In the genomic region with DNA sequence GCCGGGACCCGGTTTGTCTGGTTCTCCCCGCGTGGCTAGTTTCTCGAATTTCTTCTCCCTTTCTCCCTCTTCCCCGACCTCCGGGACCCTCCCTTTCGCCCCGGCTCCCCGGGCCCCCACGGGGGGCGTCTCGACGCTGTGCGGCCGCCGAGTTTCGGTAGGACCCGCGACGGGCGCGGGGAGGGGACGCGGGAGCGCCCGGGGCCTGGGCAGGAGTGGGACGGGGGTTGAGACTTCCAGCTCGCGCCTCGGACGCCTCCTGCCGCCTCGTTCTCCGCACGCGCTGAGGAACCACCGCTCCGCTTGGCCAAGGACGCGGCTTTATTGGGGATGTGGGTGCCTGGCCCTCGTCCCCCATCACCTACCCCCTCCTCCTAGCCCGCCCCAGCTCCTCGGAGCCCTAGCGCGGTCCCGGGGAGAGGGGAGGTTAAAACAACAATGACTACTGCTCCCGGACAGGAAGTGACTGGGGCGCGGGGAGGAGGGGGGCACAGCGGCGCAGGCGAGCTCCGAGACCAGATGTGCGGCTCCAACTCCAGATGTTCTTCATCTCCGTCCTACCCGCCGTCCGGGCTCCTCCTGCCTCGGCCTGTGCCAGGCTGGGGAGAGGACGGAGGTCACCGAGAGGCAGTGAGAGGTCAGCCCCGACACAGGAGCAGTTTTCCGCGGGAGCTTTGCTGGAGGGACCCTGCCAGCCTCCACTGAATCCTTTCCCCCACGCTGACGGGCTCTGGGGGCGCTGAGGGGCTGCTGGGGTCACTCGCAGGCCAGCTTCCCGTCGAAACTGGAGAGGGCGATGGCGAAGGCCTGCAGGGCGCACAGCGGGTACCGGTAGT, we compare ENCODE assay signal across 8 cellular contexts. TPM values are rescaled to one million over a fixed set of nuclear protein-coding genes. Genes with fewer than 3 reads are reported as not detected.
DNase-seq lines count a peak whose midpoint lies in the region; ATAC-seq and TF ChIP-seq lines count a peak whose summit lies in the region.

No MANE protein-coding gene starts in this region.

- H3K4me1 ChIP-seq in RWPE2 (ENCODE audit: insufficient read depth, poor library complexity, severe bottlenecking) (no peaks in the 10 kb centered on the region), right cardiac atrium (ENCODE audit: control insufficient read depth, insufficient read depth, low read length) (peaks cover 7% of the 10 kb centered on the region)

- H3K36me3 ChIP-seq in RWPE2 (ENCODE audit: low read depth) = no peaks in the 10 kb centered on the region

- H3K27ac ChIP-seq in RWPE2 (ENCODE audit: poor library complexity, severe bottlenecking) = peak overlapping the region; percentile 96
- peak overlapping the region; percentile 69 for H3K27ac ChIP-seq in right cardiac atrium (ENCODE audit: low read length)

- ATAC-seq in RWPE2 (ENCODE audit: low read depth) = peak; percentile 53
- ATAC-seq in right cardiac atrium = peak; percentile 58 to 61

- H3K27me3 ChIP-seq in RWPE2 (ENCODE audit: insufficient read depth, poor library complexity, severe bottlenecking) = no peaks in the 10 kb centered on the region
- H3K27me3 ChIP-seq in right cardiac atrium (ENCODE audit: control insufficient read depth, insufficient read depth) = no peaks in the 10 kb centered on the region

- H3K9me3 ChIP-seq in RWPE2 (ENCODE audit: severe bottlenecking) = no peaks in the 10 kb centered on the region
- no peaks in the 10 kb centered on the region for H3K9me3 ChIP-seq in right cardiac atrium (ENCODE audit: control insufficient read depth, low read length)

- peak overlapping the region; percentile 88 for H3K4me3 ChIP-seq in RWPE2 (ENCODE audit: severe bottlenecking)
- peak overlapping the region; percentile 96 for H3K4me3 ChIP-seq in right cardiac atrium (ENCODE audit: low read length)
- H3K4me3 ChIP-seq in skeletal muscle cell (ENCODE audit: low read depth, low read length) = peak overlapping the region; percentile 68

- intact Hi-C loops in right cardiac atrium (cut with DNase I) = no loop called here

- peak; percentile 3 for TF ChIP-seq CTCF in RWPE2 (IDR thresholded peaks at IDR 0.05; ENCODE audit: poor library complexity, severe bottlenecking)

- DNase-seq in NCI-H748 (lab: John Stamatoyannopoulos, UW; ENCODE audit: unreplicated experiment) = peak; percentile 61
- no peak for DNase-seq in NCI-H748 treated with DMSO at 0.1 percent for 48 hours (lab: John Stamatoyannopoulos, UW)
- DNase-seq in RWPE2 (ENCODE audit: low spot score) = peak; percentile 78
- peak; percentile 38 for DNase-seq in amniotic stem cell (lab: John Stamatoyannopoulos, UW)
- DNase-seq in right cardiac atrium = peak; percentile 85 to 92 (median 91)
- peak; percentile 33 for DNase-seq in skeletal muscle cell (ENCODE audit: low read depth)
- DNase-seq in NCI-H1436 (lab: John Stamatoyannopoulos, UW) = no peak
- no peak for DNase-seq in COR-L47 (lab: John Stamatoyannopoulos, UW)

- 5% methylated on average over 76 of the region's 76 CpGs for WGBS in right cardiac atrium

RNA-seq across cellular contexts. Expression of a gene that starts 0.9 kb away (rescaled TPM):
- total RNA-seq in right cardiac atrium = 10 to 100 TPM; 27.0 to 50.1 (median 38.2) TPM
- polyA plus RNA-seq in right cardiac atrium = 27.1 TPM

RNA-seq across cellular contexts. Expression of a gene that starts 14.9 kb away (rescaled TPM):
- under 1 TPM in 2 of 4 donors, not detected in 2; 0.29 to 0.54 TPM for total RNA-seq in right cardiac atrium
- polyA plus RNA-seq in right cardiac atrium = 0.34 TPM

RNA-seq across cellular contexts. Expression of a gene that starts 29.6 kb away (rescaled TPM):
- 100 to 1,000 TPM; 608 to 717 (median 617) TPM for total RNA-seq in right cardiac atrium
- polyA plus RNA-seq in right cardiac atrium = 672 TPM

RNA-seq across cellular contexts. Expression of a gene that starts 45.7 kb away (rescaled TPM):
- 1 to 10 TPM; 1.3 to 4.7 (median 3.1) TPM for total RNA-seq in right cardiac atrium
- 2.0 TPM for polyA plus RNA-seq in right cardiac atrium

Comparison
In these comparisons a context has a peak if more than half of its experiments do, and no peak if none do; other contexts are left out.
1. DNase-seq: peak in NCI-H748 (single experiment), RWPE2 (single experiment), amniotic stem cell (single experiment), right cardiac atrium (3 of 3) and skeletal muscle cell (single experiment); none in NCI-H748 treated with DMSO at 0.1 percent for 48 hours (single experiment), NCI-H1436 (single experiment) and COR-L47 (single experiment).
2. Peak in every context shown above with its lines, with median percentiles within 50 percentile points of each other: H3K4me3 ChIP-seq.